Comparison of ENCODE assay signal across 21 cellular contexts in the genomic region with DNA sequence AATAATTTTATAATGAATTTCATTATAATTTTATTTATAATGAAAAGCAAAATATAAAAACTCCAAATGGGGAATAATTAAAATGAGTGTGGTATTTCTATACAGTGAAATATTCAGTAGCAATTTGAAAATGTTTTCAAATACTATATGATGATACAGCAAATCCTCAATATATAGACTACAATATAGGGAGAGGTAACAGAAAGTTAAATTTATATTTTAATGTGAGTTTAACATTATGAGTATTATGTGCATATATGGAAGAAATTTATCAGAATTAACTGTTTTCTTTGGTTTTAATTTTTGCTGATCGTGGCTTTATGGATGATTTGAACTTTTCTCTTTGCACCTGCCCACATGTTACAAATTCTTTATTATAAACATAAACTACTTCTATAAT.
DNase-seq lines count a peak whose midpoint lies in the region; ATAC-seq, FAIRE-seq and TF ChIP-seq lines count a peak whose summit lies in the region.
"Had no signal": no experiment of that assay in that cellular context is flagged by ENCODE, and none has a peak within 500 bp of the region (broad histone marks: within the 10 kb centered on the region; RNA-seq: fewer than 3 reads in every experiment).

No MANE protein-coding gene starts in this region.

- TF ChIP-seq EP300 in A549 (IDR thresholded peaks at IDR 0.05) (no peak), K562 (IDR thresholded peaks at IDR 0.05; ENCODE audit: low read length) (no peak)

- H3K79me2 ChIP-seq in K562 (ENCODE audit: control insufficient read depth, insufficient read depth, low read length): no peaks in the 10 kb centered on the region

- no TSS peak for BruUV-seq in K562 (replicated peaks; lab: Mats Ljungman, UMichigan)

- no peak for TF ChIP-seq POLR2A in A549 (IDR thresholded peaks at IDR 0.05; ENCODE audit: low read length)
- TF ChIP-seq POLR2A in K562 (conservative IDR thresholded peaks at IDR 0.05): no peak

- CTCF ChIA-PET in A549 (lab: Yijun Ruan, JAX): no interaction called here
- CTCF ChIA-PET in K562 (lab: Yijun Ruan, JAX; ENCODE audit: low intra/inter-chr PET ratio): no interaction called here
- CTCF ChIA-PET in activated CD8-positive, alpha-beta memory T cell treated with anti-CD3 and anti-CD28 coated beads, Interleukin-2, amount 10 ng/mL, durations not matched to agents 7 days and 5 days (lab: Charles Lee): no interaction called here

- no peak overlapping the region for H3K4me3 Mint-ChIP-seq in activated CD8-positive, alpha-beta memory T cell treated with anti-CD3 and anti-CD28 coated beads, Interleukin-2, amount 10 ng/mL, durations not matched to agents 7 days and 5 days
- H3K4me3 Mint-ChIP-seq: CD14-positive monocyte; CD4-positive, alpha-beta memory T cell; CD4-positive, CD25-positive, alpha-beta regulatory T cell; CD8-positive, alpha-beta memory T cell had no signal

- H3K4me1 ChIP-seq in A549 (no peaks in the 10 kb centered on the region), K562 (replicated peaks in 1 of 2; ENCODE audit: control insufficient read depth in 2 of 2, insufficient read depth in 2 of 2, low read length in 2 of 2) (no peaks in the 10 kb centered on the region), kidney (ENCODE audit: control insufficient read depth in 1 of 2, insufficient read depth in 1 of 2, low read depth in 1 of 2, low read length in 2 of 2) (no peaks in the 10 kb centered on the region)
- H3K4me1 ChIP-seq: BE2C, BLaER1 had no signal

- H3K27ac Mint-ChIP-seq in activated CD8-positive, alpha-beta memory T cell treated with anti-CD3 and anti-CD28 coated beads, Interleukin-2, amount 10 ng/mL, durations not matched to agents 7 days and 5 days: no peak overlapping the region
- H3K27ac Mint-ChIP-seq: CD14-positive monocyte; CD4-positive, alpha-beta memory T cell; CD4-positive, CD25-positive, alpha-beta regulatory T cell; CD8-positive, alpha-beta memory T cell had no signal

- H3K36me3 ChIP-seq in K562 (ENCODE audit: control insufficient read depth, insufficient read depth, low read length) (no peaks in the 10 kb centered on the region), kidney (ENCODE audit: control insufficient read depth in 1 of 2, insufficient read depth in 2 of 2, low read length in 2 of 2) (no peaks in the 10 kb centered on the region)
- H3K36me3 ChIP-seq: BE2C, BLaER1 had no signal

- in situ Hi-C loops in K562 (cut with MboI): no loop called here

- POLR2A ChIA-PET in A549 (lab: Yijun Ruan, JAX) (no interaction called here), K562 (lab: Yijun Ruan, JAX) (no interaction called here)

- H3K9ac ChIP-seq in K562 (ENCODE audit: insufficient read depth in 1 of 2, low read depth in 2 of 2, low read length in 2 of 2): no peak overlapping the region
- no peak overlapping the region for H3K9ac ChIP-seq in kidney (ENCODE audit: low read length in 2 of 2)
- H3K9ac ChIP-seq: BLaER1 had no signal

- no peaks in the 10 kb centered on the region for H3K27me3 Mint-ChIP-seq in activated CD8-positive, alpha-beta memory T cell treated with anti-CD3 and anti-CD28 coated beads, Interleukin-2, amount 10 ng/mL, durations not matched to agents 7 days and 5 days
- H3K27me3 Mint-ChIP-seq: CD4-positive, alpha-beta memory T cell; CD4-positive, CD25-positive, alpha-beta regulatory T cell; CD8-positive, alpha-beta memory T cell had no signal

- TF ChIP-seq CTCF in 22Rv1 (IDR thresholded peaks at IDR 0.05) (no peak), A549 (IDR thresholded peaks at IDR 0.05) (no peak), K562 (IDR thresholded peaks at IDR 0.05 in 2 of 3, conservative IDR thresholded peaks at IDR 0.05 in 1 of 3; ENCODE audit: insufficient read depth in 2 of 3, low read depth in 1 of 3, low read length in 3 of 3) (no peak), kidney (IDR thresholded peaks at IDR 0.05; ENCODE audit: borderline replicate concordance, extremely low read depth, insufficient read depth) (no peak)

- H3K27ac ChIP-seq in 22Rv1 (peak overlapping the region; percentile 72), A549 (no peak overlapping the region), K562 (ENCODE audit: extremely low read depth, low read depth, low read length) (no peak overlapping the region), kidney (ENCODE audit: low read depth in 2 of 2, low read length in 2 of 2) (no peak overlapping the region)
- H3K27ac ChIP-seq: BLaER1 had no signal

- no peaks in the 10 kb centered on the region for H3K9me3 ChIP-seq in A549
- H3K9me3 ChIP-seq in K562 (replicated peaks; ENCODE audit: control insufficient read depth, insufficient read depth, low read depth, low read length): no peaks in the 10 kb centered on the region; the same call in 1 of the 2 replicates
- no peaks in the 10 kb centered on the region for H3K9me3 ChIP-seq in kidney (ENCODE audit: control insufficient read depth in 1 of 2, low read length in 2 of 2)
- H3K9me3 ChIP-seq: BE2C had no signal

- peaks cover 2% of the 10 kb centered on the region for H3K9me3 Mint-ChIP-seq in activated CD8-positive, alpha-beta memory T cell treated with anti-CD3 and anti-CD28 coated beads, Interleukin-2, amount 10 ng/mL, durations not matched to agents 7 days and 5 days (ENCODE audit: low read depth)

- H3K4me2 ChIP-seq in A549: no peak overlapping the region
- H3K4me2 ChIP-seq in K562 (ENCODE audit: insufficient read depth, low read length): no peak overlapping the region
- H3K4me2 ChIP-seq: BLaER1 had no signal

- no peak for ATAC-seq in A549
- ATAC-seq in K562: no peak
- ATAC-seq in activated CD8-positive, alpha-beta memory T cell treated with anti-CD3 and anti-CD28 coated beads, Interleukin-2, amount 10 ng/mL, durations not matched to agents 7 days and 5 days: no peak
- no peak for ATAC-seq in HG02623 (IDR thresholded peaks at IDR 0.05; ENCODE audit: unreplicated experiment)

- DNase-seq in A549 (ENCODE audit: low read depth in 1 of 2, low spot score in 1 of 2): no peak
- no peak for DNase-seq in K562 (ENCODE audit: extremely low read depth in 1 of 4, low spot score in 3 of 4)
- no peak for DNase-seq in kidney
- no peak for DNase-seq in UCSD-AML1 (lab: John Stamatoyannopoulos, UW; ENCODE audit: unreplicated experiment)
- no peak for DNase-seq in activated CD8-positive, alpha-beta memory T cell treated with anti-CD3 and anti-CD28 coated beads, Interleukin-2, amount 10 ng/mL, durations not matched to agents 7 days and 5 days
- DNase-seq: ACHN; BE2C; C1 segment of cervical spinal cord; CD4-positive, alpha-beta memory T cell; CD4-positive, CD25-positive, alpha-beta regulatory T cell; CD8-positive, alpha-beta memory T cell; COR-L47; DMS153; DMS53; GF-D8 had no signal

- no peak overlapping the region for H2AFZ ChIP-seq in K562 (ENCODE audit: low read depth, low read length)

- no peak for FAIRE-seq in A549 (lab: Jason Lieb, UNC)
- FAIRE-seq in K562 (lab: Jason Lieb, UNC): no peak
- FAIRE-seq in kidney (lab: Jason Lieb, UNC): peak; percentile 89
- FAIRE-seq: GM12891, GM19239 had no signal

- H3K4me1 Mint-ChIP-seq in activated CD8-positive, alpha-beta memory T cell treated with anti-CD3 and anti-CD28 coated beads, Interleukin-2, amount 10 ng/mL, durations not matched to agents 7 days and 5 days: no peaks in the 10 kb centered on the region
- H3K4me1 Mint-ChIP-seq: CD14-positive monocyte; CD4-positive, alpha-beta memory T cell; CD8-positive, alpha-beta memory T cell had no signal

- H3K4me3 ChIP-seq in A549 (no peak overlapping the region), K562 (no peak overlapping the region), kidney (ENCODE audit: low read length in 2 of 2) (no peak overlapping the region)
- H3K4me3 ChIP-seq: BLaER1 had no signal

- H3K36me3 Mint-ChIP-seq in activated CD8-positive, alpha-beta memory T cell treated with anti-CD3 and anti-CD28 coated beads, Interleukin-2, amount 10 ng/mL, durations not matched to agents 7 days and 5 days: no peaks in the 10 kb centered on the region
- H3K36me3 Mint-ChIP-seq: CD14-positive monocyte; CD4-positive, alpha-beta memory T cell; CD4-positive, CD25-positive, alpha-beta regulatory T cell; CD8-positive, alpha-beta memory T cell had no signal

- H3K9me1 ChIP-seq in K562 (ENCODE audit: control insufficient read depth, insufficient read depth, low read length): no peaks in the 10 kb centered on the region

- WGBS in A549 (ENCODE audit: missing lambda C conversion rate): 66% methylated on average over 1 of the region's 1 CpG
- 0% methylated on average over 1 of the region's 1 CpG for WGBS in K562 (ENCODE audit: insufficient coverage, low coverage, missing lambda C conversion rate)

- no peaks in the 10 kb centered on the region for H3K27me3 ChIP-seq in K562 (ENCODE audit: control insufficient read depth in 2 of 2, insufficient read depth in 2 of 2, low read length in 2 of 2)
- H3K27me3 ChIP-seq: BLaER1 had no signal

- intact Hi-C loops in K562 (cut with micrococcal nuclease): no loop called here
- intact Hi-C loops in kidney (cut with DNase I): no loop called here

- no peak for TF ChIP-seq RAD21 in A549 (conservative IDR thresholded peaks at IDR 0.05 in 1 of 2, IDR thresholded peaks at IDR 0.05 in 1 of 2)
- TF ChIP-seq RAD21 in K562 (CRISPR knock-in tag; conservative IDR thresholded peaks at IDR 0.05 in 1 of 2, IDR thresholded peaks at IDR 0.05 in 1 of 2): no peak

- H4K20me1 ChIP-seq in K562 (replicated peaks; ENCODE audit: control insufficient read depth, insufficient read depth, low read length): no peaks in the 10 kb centered on the region
- H4K20me1 ChIP-seq: BLaER1 had no signal

TF ChIP-seq in A549, 52 proteins besides CTCF, POLR2A, EP300 and RAD21 (continues in another document):
- TF ChIP-seq FOSB (CRISPR knock-in tag; IDR thresholded peaks at IDR 0.05) (no peak), EHF (CRISPR knock-in tag; IDR thresholded peaks at IDR 0.05) (no peak), ESRRA (IDR thresholded peaks at IDR 0.05; ENCODE audit: borderline replicate concordance, low read length) (no peak), MAFK (IDR thresholded peaks at IDR 0.05; ENCODE audit: partially characterized antibody) (peak; percentile 52), TFCP2L1 (CRISPR knock-in tag; IDR thresholded peaks at IDR 0.05) (no peak)
- TF ChIP-seq, protein P1, sequence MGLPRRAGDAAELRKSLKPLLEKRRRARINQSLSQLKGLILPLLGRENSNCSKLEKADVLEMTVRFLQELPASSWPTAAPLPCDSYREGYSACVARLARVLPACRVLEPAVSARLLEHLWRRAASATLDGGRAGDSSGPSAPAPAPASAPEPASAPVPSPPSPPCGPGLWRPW (IDR thresholded peaks at IDR 0.05): no peak

TF ChIP-seq in K562, 482 proteins besides CTCF, POLR2A, EP300 and RAD21:
- TF ChIP-seq ZNF316 (IDR thresholded peaks at IDR 0.05): peak; percentile 58
- TF ChIP-seq PTBP1 (IDR thresholded peaks at IDR 0.05; ENCODE audit: low read depth, low read length): no peak
